In genomic region chr10:5534880-5535856, GRCh38 we compare ENCODE assay signal across 11 cellular contexts. TPM values are rescaled to one million over a fixed set of nuclear protein-coding genes. Genes with fewer than 3 reads are reported as not detected.
DNase-seq lines count a peak whose midpoint lies in the region; ATAC-seq and TF ChIP-seq lines count a peak whose summit lies in the region.
"Had no signal": no experiment of that assay in that cellular context is flagged by ENCODE, and none has a peak within 500 bp of the region (broad histone marks: within the 10 kb centered on the region; RNA-seq: fewer than 3 reads in every experiment).

No MANE protein-coding gene starts in this region.

- POLR2A ChIA-PET in RWPE1 (lab: Yijun Ruan, JAX; ENCODE audit: low non-redundant PET): no interaction called here

- TF ChIP-seq CTCF in RWPE1 (conservative IDR thresholded peaks at IDR 0.05; ENCODE audit: low read depth) (no peak), fibroblast of pulmonary artery (IDR thresholded peaks at IDR 0.05; ENCODE audit: low read length, missing control alignments) (no peak)

- H3K4me3 Mint-ChIP-seq in stimulated activated naive CD8-positive, alpha-beta T cell treated with anti-CD3 and anti-CD28 coated beads, Interleukin-15, amount 100 ng/mL, for 72 hours: no peak overlapping the region

- H3K27ac Mint-ChIP-seq in stimulated activated naive CD8-positive, alpha-beta T cell treated with anti-CD3 and anti-CD28 coated beads, Interleukin-15, amount 100 ng/mL, for 72 hours: no peak overlapping the region

- H3K27ac ChIP-seq in RWPE1: peak overlapping the region; percentile 27; the same call in 1 of the 2 replicates
- no peak overlapping the region for H3K27ac ChIP-seq in caudate nucleus (ENCODE audit: low read depth, low read length)

- ATAC-seq in sciatic nerve (peak; percentile 95), GM21390 (IDR thresholded peaks at IDR 0.05; ENCODE audit: unreplicated experiment) (no peak), HG03175 (IDR thresholded peaks at IDR 0.05; ENCODE audit: unreplicated experiment) (no peak)
- no peak for ATAC-seq in stimulated activated naive CD8-positive, alpha-beta T cell treated with anti-CD3 and anti-CD28 coated beads, Interleukin-15, amount 100 ng/mL, for 72 hours

- no peaks in the 10 kb centered on the region for H3K4me1 Mint-ChIP-seq in stimulated activated naive CD8-positive, alpha-beta T cell treated with anti-CD3 and anti-CD28 coated beads, Interleukin-15, amount 100 ng/mL, for 72 hours

- CTCF ChIA-PET in RWPE1 (lab: Yijun Ruan, JAX): no interaction called here

- no peak overlapping the region for H3K4me3 ChIP-seq in fibroblast of pulmonary artery (replicated peaks; ENCODE audit: low read depth, low read length)

- intact Hi-C loops in sciatic nerve (cut with DNase I): no loop called here

- DNase-seq in GM03348 (ENCODE audit: low spot score): peak; percentile 86
- DNase-seq in RWPE1 (ENCODE audit: low spot score): no peak
- DNase-seq in fibroblast of pulmonary artery (ENCODE audit: low read depth): peak; percentile 92
- no peak for DNase-seq in sciatic nerve (ENCODE audit: low spot score)
- no peak for DNase-seq in stimulated activated naive CD8-positive, alpha-beta T cell treated with anti-CD3 and anti-CD28 coated beads, Interleukin-15, amount 100 ng/mL, for 72 hours
- no peak for DNase-seq in caudate nucleus (lab: John Stamatoyannopoulos, UW)

- H3K9me3 Mint-ChIP-seq in stimulated activated naive CD8-positive, alpha-beta T cell treated with anti-CD3 and anti-CD28 coated beads, Interleukin-15, amount 100 ng/mL, for 72 hours: no peaks in the 10 kb centered on the region

- peaks cover 6% of the 10 kb centered on the region for H3K27me3 Mint-ChIP-seq in stimulated activated naive CD8-positive, alpha-beta T cell treated with anti-CD3 and anti-CD28 coated beads, Interleukin-15, amount 100 ng/mL, for 72 hours

RNA-seq across cellular contexts. Expression of gene CALML3, which starts 10.4 kb away (rescaled TPM):
- total RNA-seq in sciatic nerve: not detected
- total RNA-seq: kidney epithelial cell, pulmonary artery endothelial cell had no signal

RNA-seq across cellular contexts. Expression of gene CALML5, which starts 35.8 kb away (rescaled TPM):
- not detected for total RNA-seq in sciatic nerve
- total RNA-seq: Caco-2, kidney epithelial cell, pulmonary artery endothelial cell had no signal

Comparison
In these comparisons a context has a peak if more than half of its experiments do, and no peak if none do; other contexts are left out.
1. DNase-seq: peak in GM03348 (single experiment) and fibroblast of pulmonary artery (single experiment); none in RWPE1 (single experiment), sciatic nerve (single experiment), stimulated activated naive CD8-positive, alpha-beta T cell treated with anti-CD3 and anti-CD28 coated beads, Interleukin-15, amount 100 ng/mL, for 72 hours (0 of 2) and caudate nucleus (0 of 61).